Comparison of ENCODE assay signal across 19 cellular contexts in the genomic region with DNA sequence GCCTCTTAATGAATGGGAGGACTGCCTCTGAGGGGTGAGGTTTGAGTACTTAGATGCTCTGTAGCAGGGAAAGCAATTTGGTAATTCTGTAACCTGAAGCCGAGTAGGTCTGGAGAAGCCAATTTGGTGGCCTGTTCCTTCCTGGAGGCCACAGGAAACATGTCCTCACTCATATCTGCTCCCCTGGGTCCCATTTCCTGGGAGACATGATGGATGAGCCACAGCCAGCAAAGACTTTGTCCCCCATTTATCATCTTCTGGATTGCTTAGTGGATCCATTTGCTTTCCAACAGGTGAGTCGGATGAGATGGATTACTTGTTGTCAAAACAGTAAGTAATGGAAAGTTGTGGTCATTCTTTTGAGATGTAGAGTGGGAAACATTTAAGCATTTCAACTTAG.
"Had no signal": no experiment of that assay in that cellular context is flagged by ENCODE, and none has a peak within 500 bp of the region (broad histone marks: within the 10 kb centered on the region; RNA-seq: fewer than 3 reads in every experiment).

No MANE protein-coding gene starts in this region.

- H3K27me3 ChIP-seq: dorsolateral prefrontal cortex, hepatocyte, neutrophil, testis, tibial nerve, upper lobe of right lung, vagina had no signal

- H3K36me3 ChIP-seq: neutrophil, tibial nerve, upper lobe of right lung, vagina had no signal

- H3K9me3 ChIP-seq: neutrophil, testis, tibial nerve, upper lobe of right lung, vagina had no signal

- FAIRE-seq: islet of Langerhans had no signal

- H2AFZ ChIP-seq: hepatocyte had no signal

- H3K4me2 ChIP-seq: hepatocyte had no signal

- H3K27ac ChIP-seq: dorsolateral prefrontal cortex, hepatocyte, neutrophil, testis, tibial nerve, upper lobe of right lung, vagina had no signal

- H3K4me1 ChIP-seq: testis, tibial nerve, upper lobe of right lung, vagina had no signal

- H3K4me3 ChIP-seq: dorsolateral prefrontal cortex, hepatocyte, testis, tibial nerve, upper lobe of right lung, vagina had no signal

- H3K79me2 ChIP-seq: hepatocyte had no signal

- DNase-seq: dorsolateral prefrontal cortex; effector CD8-positive, alpha-beta T cell; foreskin melanocyte; head of caudate nucleus; kidney glomerular epithelial cell; mesendoderm; naive thymus-derived CD4-positive, alpha-beta T cell; stimulated activated CD4-positive, alpha-beta T cell treated with anti-CD3 and anti-CD28 coated beads, Interleukin-2, amount 100 ng/mL, for 24 hours; stimulated activated CD4-positive, alpha-beta T cell treated with anti-CD3 and anti-CD28 coated beads, Interleukin-4, amount 100 ng/mL, for 4 hours; stimulated activated naive B cell treated with anti-CD40 and anti-IgM and Interleukin-4, amounts not matched to agents 10 μg/mL and 1 μg/mL and 100 μg/mL, for 72 hours; stimulated activated naive CD8-positive, alpha-beta T cell treated with anti-CD3 and anti-CD28 coated beads, Interleukin-15, amount 100 ng/mL, for 72 hours; testis; upper lobe of right lung had no signal

- ATAC-seq: naive thymus-derived CD4-positive, alpha-beta T cell; sciatic nerve; stimulated activated naive B cell treated with anti-CD40 and anti-IgM and Interleukin-4, amounts not matched to agents 10 μg/mL and 1 μg/mL and 100 μg/mL, for 72 hours; stimulated activated naive CD8-positive, alpha-beta T cell treated with anti-CD3 and anti-CD28 coated beads, Interleukin-15, amount 100 ng/mL, for 72 hours; upper lobe of right lung had no signal
